Comparison of ENCODE assay signal across 27 cellular contexts in the genomic region with DNA sequence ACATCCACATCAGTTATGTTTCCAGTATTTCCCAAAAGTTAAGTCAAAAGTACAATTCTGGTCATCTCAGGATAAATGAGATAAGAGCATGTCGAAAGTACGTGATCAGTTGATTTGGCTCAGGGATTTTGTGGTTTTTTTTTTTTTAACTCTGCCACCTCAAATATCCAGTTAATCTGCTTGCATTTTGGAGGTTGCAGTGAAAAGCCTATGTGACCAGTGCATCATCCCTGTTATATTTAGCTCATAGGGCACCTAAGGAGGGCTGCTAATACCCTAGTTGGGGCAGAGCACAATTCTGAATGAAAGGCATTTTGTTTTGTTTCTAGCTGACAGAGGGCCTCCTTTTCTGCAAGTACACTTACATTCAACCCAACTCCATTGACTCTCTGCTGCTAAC. TPM values are rescaled to one million over a fixed set of nuclear protein-coding genes. Genes with fewer than 3 reads are reported as not detected.
"Had no signal": no experiment of that assay in that cellular context is flagged by ENCODE, and none has a peak within 500 bp of the region (broad histone marks: within the 10 kb centered on the region; RNA-seq: fewer than 3 reads in every experiment).

No MANE protein-coding gene starts in this region.

- H3K27me3 Mint-ChIP-seq: activated naive CD4-positive, alpha-beta T cell treated with anti-CD3 and anti-CD28 coated beads, Interleukin-2, amount 50 U/mL, for 24 hours had no signal

- DNase-seq: activated CD4-positive, alpha-beta T cell treated with anti-CD3 and anti-CD28 coated beads for 1 hour; activated CD4-positive, alpha-beta T cell treated with anti-CD3 and anti-CD28 coated beads, Interleukin-2, amount 50 U/mL, for 1 hour; activated CD8-positive, alpha-beta memory T cell treated with anti-CD3 and anti-CD28 coated beads, Interleukin-2, amount 10 ng/mL, durations not matched to agents 7 days and 5 days; activated CD8-positive, alpha-beta T cell treated with anti-CD3 and anti-CD28 coated beads for 36 hours; activated naive CD8-positive, alpha-beta T cell treated with anti-CD3 and anti-CD28 coated beads, Interleukin-2, amount 50 U/mL, for 24 hours; activated T-cell treated with anti-CD3 and anti-CD28 coated beads, Interleukin-2, amount 50 U/mL, for 48 hours; dermis blood vessel endothelial cell; effector CD4-positive, alpha-beta T cell; left ventricle myocardium inferior; mesendoderm; mucosa of descending colon; posterior cingulate gyrus; right cardiac atrium; spleen; stimulated activated naive CD4-positive, alpha-beta T cell; tibial artery had no signal

- H3K9me3 ChIP-seq: esophagus muscularis mucosa, left ventricle myocardium inferior, mucosa of descending colon, spleen, suprapubic skin, tibial artery had no signal

- ATAC-seq: activated CD8-positive, alpha-beta memory T cell treated with anti-CD3 and anti-CD28 coated beads, Interleukin-2, amount 10 ng/mL, durations not matched to agents 7 days and 5 days; activated CD8-positive, alpha-beta T cell treated with anti-CD3 and anti-CD28 coated beads for 36 hours; activated naive CD8-positive, alpha-beta T cell treated with anti-CD3 and anti-CD28 coated beads, Interleukin-2, amount 50 U/mL, for 24 hours; mucosa of descending colon; right cardiac atrium; WTC11 had no signal

- H3K27ac ChIP-seq: esophagus muscularis mucosa, left ventricle myocardium inferior, spleen, suprapubic skin, tibial artery had no signal

- H3K36me3 ChIP-seq: esophagus muscularis mucosa, left ventricle myocardium inferior, spleen, suprapubic skin, tibial artery had no signal

- H3K27me3 ChIP-seq: spleen, tibial artery had no signal

- H3K9me3 Mint-ChIP-seq: activated CD8-positive, alpha-beta T cell treated with anti-CD3 and anti-CD28 coated beads for 36 hours; activated naive CD4-positive, alpha-beta T cell treated with anti-CD3 and anti-CD28 coated beads, Interleukin-2, amount 50 U/mL, for 24 hours; activated naive CD8-positive, alpha-beta T cell treated with anti-CD3 and anti-CD28 coated beads, Interleukin-2, amount 50 U/mL, for 24 hours; activated T-helper 2 cell treated with anti-CD3 and anti-CD28 coated beads, Interferon-gamma antibody, Interleukin-2, Interleukin-4, amounts not matched to agents 10 μg/mL and 5 μg/mL and 100 μg/mL, durations not matched to agents 14 hours and 24 hours and 36 hours; central memory CD8-positive, alpha-beta T cell; nephron; T-helper 2 cell treated with Interferon-gamma antibody and Interleukin-4, amounts not matched to agents 5 μg/mL and 100 μg/mL, for 36 hours; WTC11 had no signal

- H3K4me1 ChIP-seq: suprapubic skin, tibial artery had no signal

- H3K4me3 Mint-ChIP-seq: activated CD8-positive, alpha-beta memory T cell treated with anti-CD3 and anti-CD28 coated beads, Interleukin-2, amount 10 ng/mL, durations not matched to agents 7 days and 5 days; activated CD8-positive, alpha-beta T cell treated with anti-CD3 and anti-CD28 coated beads for 36 hours; activated naive CD4-positive, alpha-beta T cell treated with anti-CD3 and anti-CD28 coated beads, Interleukin-2, amount 50 U/mL, for 24 hours; activated naive CD8-positive, alpha-beta T cell treated with anti-CD3 and anti-CD28 coated beads, Interleukin-2, amount 50 U/mL, for 24 hours; central memory CD8-positive, alpha-beta T cell; nephron; T-helper 2 cell treated with Interferon-gamma antibody and Interleukin-4, amounts not matched to agents 5 μg/mL and 100 μg/mL, for 36 hours; WTC11 had no signal

- H3K36me3 Mint-ChIP-seq: activated CD8-positive, alpha-beta memory T cell treated with anti-CD3 and anti-CD28 coated beads, Interleukin-2, amount 10 ng/mL, durations not matched to agents 7 days and 5 days; activated naive CD4-positive, alpha-beta T cell treated with anti-CD3 and anti-CD28 coated beads, Interleukin-2, amount 50 U/mL, for 24 hours; WTC11 had no signal

- H3K27ac Mint-ChIP-seq: activated CD8-positive, alpha-beta memory T cell treated with anti-CD3 and anti-CD28 coated beads, Interleukin-2, amount 10 ng/mL, durations not matched to agents 7 days and 5 days; activated CD8-positive, alpha-beta T cell treated with anti-CD3 and anti-CD28 coated beads for 36 hours; activated naive CD4-positive, alpha-beta T cell treated with anti-CD3 and anti-CD28 coated beads, Interleukin-2, amount 50 U/mL, for 24 hours; activated naive CD8-positive, alpha-beta T cell treated with anti-CD3 and anti-CD28 coated beads, Interleukin-2, amount 50 U/mL, for 24 hours; activated T-helper 2 cell treated with anti-CD3 and anti-CD28 coated beads, Interferon-gamma antibody, Interleukin-2, Interleukin-4, amounts not matched to agents 10 μg/mL and 5 μg/mL and 100 μg/mL, durations not matched to agents 14 hours and 24 hours and 36 hours; nephron; T-helper 2 cell treated with Interferon-gamma antibody and Interleukin-4, amounts not matched to agents 5 μg/mL and 100 μg/mL, for 36 hours; WTC11 had no signal

- H3K4me3 ChIP-seq: esophagus muscularis mucosa, left ventricle myocardium inferior, lung, mucosa of descending colon, spleen, suprapubic skin, tibial artery had no signal

RNA-seq across cellular contexts. Expression of a gene that starts 48.5 kb away (rescaled TPM):
- total RNA-seq: activated CD8-positive, alpha-beta memory T cell treated with anti-CD3 and anti-CD28 coated beads, Interleukin-2, amount 10 ng/mL, durations not matched to agents 7 days and 5 days; activated CD8-positive, alpha-beta T cell treated with anti-CD3 and anti-CD28 coated beads for 36 hours; activated T-helper 2 cell treated with anti-CD3 and anti-CD28 coated beads, Interferon-gamma antibody, Interleukin-2, Interleukin-4, amounts not matched to agents 10 μg/mL and 5 μg/mL and 100 μg/mL, durations not matched to agents 14 hours and 24 hours and 36 hours; dermis blood vessel endothelial cell; mucosa of descending colon; osteoblast; suprapubic skin; ureter had no signal
